20 cellular contexts compared by ENCODE assay signal in genomic region chr1:167198518-167199133, GRCh38. TPM values are rescaled to one million over a fixed set of nuclear protein-coding genes. Genes with fewer than 3 reads are reported as not detected.
DNase-seq lines count a peak whose midpoint lies in the region; TF ChIP-seq lines count a peak whose summit lies in the region.
"Had no signal": no experiment of that assay in that cellular context is flagged by ENCODE, and none has a peak within 500 bp of the region (broad histone marks: within the 10 kb centered on the region; RNA-seq: fewer than 3 reads in every experiment).

No MANE protein-coding gene starts in this region.

- H3K4me3 Mint-ChIP-seq in endodermal cell = no peak overlapping the region
- no peak overlapping the region for H3K4me3 Mint-ChIP-seq in neural progenitor cell
- H3K4me3 Mint-ChIP-seq in MCF 10A (ENCODE audit: unreplicated experiment) = no peak overlapping the region
- H3K4me3 Mint-ChIP-seq: activated CD8-positive, alpha-beta memory T cell treated with anti-CD3 and anti-CD28 coated beads, Interleukin-2, amount 10 ng/mL, durations not matched to agents 7 days and 5 days; naive thymus-derived CD8-positive, alpha-beta T cell; type B pancreatic cell had no signal

- H3K4me2 ChIP-seq in neural progenitor cell = peak overlapping the region; percentile 31

- no peaks in the 10 kb centered on the region for H3K27me3 ChIP-seq in endodermal cell (ENCODE audit: control insufficient read depth, insufficient read depth, low read length, poor library complexity, severe bottlenecking)
- no peaks in the 10 kb centered on the region for H3K27me3 ChIP-seq in neural progenitor cell
- H3K27me3 ChIP-seq: SJCRH30 had no signal

- H3K4me1 ChIP-seq in endodermal cell (ENCODE audit: control insufficient read depth, insufficient read depth, low read length) = peaks cover 15% of the 10 kb centered on the region
- H3K4me1 ChIP-seq in neural progenitor cell = peaks cover 23% of the 10 kb centered on the region
- H3K4me1 ChIP-seq: lower lobe of right lung, SJCRH30 had no signal

- POLR2A ChIA-PET in MCF 10A (lab: Yijun Ruan, JAX) = interaction anchor here (0.6 to 0.7 kb wide), 2 partner anchors 78 to 174 kb away, joined by 3 to 4 read pairs; no protein-coding TSS in a partner anchor

- H4K20me1 ChIP-seq in neural progenitor cell (ENCODE audit: low read depth) = no peaks in the 10 kb centered on the region

- H3K36me3 ChIP-seq in endodermal cell (ENCODE audit: control insufficient read depth, insufficient read depth, low read length) (no peaks in the 10 kb centered on the region), neural progenitor cell (no peaks in the 10 kb centered on the region)
- H3K36me3 ChIP-seq: lower lobe of right lung, SJCRH30 had no signal

- TF ChIP-seq CTCF in endodermal cell (conservative IDR thresholded peaks at IDR 0.05) (no peak), neural progenitor cell (IDR thresholded peaks at IDR 0.05) (no peak), GM13977 (IDR thresholded peaks at IDR 0.05; ENCODE audit: extremely low read depth, insufficient read depth, missing control alignments) (no peak), MCF 10A (IDR thresholded peaks at IDR 0.05; ENCODE audit: unreplicated experiment) (no peak)

- H3K27ac ChIP-seq in endodermal cell (ENCODE audit: low read depth, low read length) (peak overlapping the region; percentile 31), neural progenitor cell (no peak overlapping the region)
- H3K27ac ChIP-seq: lower lobe of right lung, SJCRH30 had no signal

- peaks cover 29% of the 10 kb centered on the region for H3K4me1 Mint-ChIP-seq in endodermal cell
- H3K4me1 Mint-ChIP-seq in neural progenitor cell = peaks cover 43% of the 10 kb centered on the region
- peaks cover 15% of the 10 kb centered on the region for H3K4me1 Mint-ChIP-seq in MCF 10A (ENCODE audit: insufficient read depth, unreplicated experiment)
- H3K4me1 Mint-ChIP-seq: activated CD8-positive, alpha-beta memory T cell treated with anti-CD3 and anti-CD28 coated beads, Interleukin-2, amount 10 ng/mL, durations not matched to agents 7 days and 5 days had no signal

- no peak overlapping the region for H3K4me3 ChIP-seq in endodermal cell (ENCODE audit: low read length)
- H3K4me3 ChIP-seq in neural progenitor cell = no peak overlapping the region
- H3K4me3 ChIP-seq: GM12878, lower lobe of right lung, SJCRH30 had no signal

- no peak overlapping the region for H2AFZ ChIP-seq in neural progenitor cell (replicated peaks)

- BruUV-seq in MCF 10A (replicated peaks; lab: Mats Ljungman, UMichigan) = no TSS peak

- WGBS in endodermal cell (ENCODE audit: insufficient coverage in 1 of 2, insufficient read length in 1 of 2), 2 experiments = 60 to 69% methylated on average over 4 to 5 of the region's 5 CpGs

- no peaks in the 10 kb centered on the region for H3K79me2 ChIP-seq in neural progenitor cell (ENCODE audit: low read depth)

- H3K36me3 Mint-ChIP-seq in endodermal cell (ENCODE audit: low read depth) = no peaks in the 10 kb centered on the region
- H3K36me3 Mint-ChIP-seq in neural progenitor cell = peaks cover 2% of the 10 kb centered on the region
- no peaks in the 10 kb centered on the region for H3K36me3 Mint-ChIP-seq in MCF 10A (ENCODE audit: insufficient read depth, unreplicated experiment)
- H3K36me3 Mint-ChIP-seq: activated CD8-positive, alpha-beta memory T cell treated with anti-CD3 and anti-CD28 coated beads, Interleukin-2, amount 10 ng/mL, durations not matched to agents 7 days and 5 days; type B pancreatic cell had no signal

- peaks cover 4% of the 10 kb centered on the region for H3K9me3 Mint-ChIP-seq in endodermal cell
- H3K9me3 Mint-ChIP-seq in neural progenitor cell = peaks cover 4% of the 10 kb centered on the region
- H3K9me3 Mint-ChIP-seq in MCF 10A (ENCODE audit: unreplicated experiment) = no peaks in the 10 kb centered on the region
- H3K9me3 Mint-ChIP-seq: type B pancreatic cell had no signal

- H3K27me3 Mint-ChIP-seq in endodermal cell (ENCODE audit: insufficient read depth) (no peaks in the 10 kb centered on the region), neural progenitor cell (ENCODE audit: insufficient read depth, low read depth) (peaks cover 3% of the 10 kb centered on the region), MCF 10A (ENCODE audit: insufficient read depth, unreplicated experiment) (no peaks in the 10 kb centered on the region)
- H3K27me3 Mint-ChIP-seq: activated CD8-positive, alpha-beta memory T cell treated with anti-CD3 and anti-CD28 coated beads, Interleukin-2, amount 10 ng/mL, durations not matched to agents 7 days and 5 days; naive thymus-derived CD8-positive, alpha-beta T cell; type B pancreatic cell had no signal

- DNase-seq in NCI-H1417 (lab: John Stamatoyannopoulos, UW) (peak; percentile 34 to 83 (median 52)), NCI-H1417 treated with DMSO at 0.1 percent for 48 hours (lab: John Stamatoyannopoulos, UW) (no peak), NCI-H2227 (lab: John Stamatoyannopoulos, UW; ENCODE audit: unreplicated experiment) (peak; percentile 85), endodermal cell (peak; percentile 67), neural progenitor cell (ENCODE audit: low spot score) (peak; percentile 71), GM13977 (ENCODE audit: low spot score) (no peak), HuH-7 (ENCODE audit: low spot score) (no peak), MCF 10A (ENCODE audit: unreplicated experiment) (no peak)
- DNase-seq: activated CD4-positive, alpha-beta T cell treated with anti-CD3 and anti-CD28 coated beads for 1 hour; activated CD8-positive, alpha-beta memory T cell treated with anti-CD3 and anti-CD28 coated beads, Interleukin-2, amount 10 ng/mL, durations not matched to agents 7 days and 5 days; activated gamma-delta T cell; foreskin fibroblast; GOT3; lower lobe of right lung; naive thymus-derived CD8-positive, alpha-beta T cell; NCI-H2029; SJCRH30; stimulated activated naive CD4-positive, alpha-beta T cell had no signal

- CTCF ChIA-PET in MCF 10A (lab: Yijun Ruan, JAX) = interaction anchor here (0.6 to 1.6 kb wide), 5 partner anchors 9 to 224 kb away, joined by 3 to 11 read pairs (median 3); partner anchors contain the start of gene POU2F1

- H3K9ac ChIP-seq in endodermal cell (ENCODE audit: extremely low read depth, low read length, poor library complexity, severe bottlenecking) = no peak overlapping the region
- no peak overlapping the region for H3K9ac ChIP-seq in neural progenitor cell

- H3K9me3 ChIP-seq in endodermal cell (ENCODE audit: control insufficient read depth, low read length) (no peaks in the 10 kb centered on the region), neural progenitor cell (ENCODE audit: low read depth) (no peaks in the 10 kb centered on the region)
- H3K9me3 ChIP-seq: lower lobe of right lung, SJCRH30 had no signal

- H3K27ac Mint-ChIP-seq in endodermal cell (peak overlapping the region; percentile 72), neural progenitor cell (peak overlapping the region; percentile 83), MCF 10A (ENCODE audit: low read depth, unreplicated experiment) (no peak overlapping the region)
- H3K27ac Mint-ChIP-seq: activated CD8-positive, alpha-beta memory T cell treated with anti-CD3 and anti-CD28 coated beads, Interleukin-2, amount 10 ng/mL, durations not matched to agents 7 days and 5 days; naive thymus-derived CD8-positive, alpha-beta T cell; type B pancreatic cell had no signal

- H3F3A ChIP-seq in neural progenitor cell (ENCODE audit: low read depth) = peaks cover 5% of the 10 kb centered on the region

- intact Hi-C loops in MCF 10A (cut with micrococcal nuclease) = no loop called here

- in situ Hi-C loops in GM13977 (cut with MboI; ENCODE audit: low pct_unique_long_range_greater_than_20kb, low sequenced_read_pairs, unreplicated experiment) = no loop called here

RNA-seq across cellular contexts. Expression of gene POU2F1, which starts 22.1 kb away (rescaled TPM):
- 10 to 100 TPM; 48.6 to 49.4 TPM for total RNA-seq in endodermal cell
- 12.1 TPM for polyA plus RNA-seq in endodermal cell (2013, experiment 1 of 2)
- 15.6 TPM for polyA plus RNA-seq in endodermal cell (2013, experiment 2 of 2)
- total RNA-seq in neural progenitor cell (ENCODE audit: low replicate concordance) = 48.1 and 68.0 TPM in 2 replicates
- total RNA-seq in MCF 10A (2022) = 11.6 and 16.7 TPM in 2 replicates

Comparison
In these comparisons a context has a peak if more than half of its experiments do, and no peak if none do; other contexts are left out.
1. DNase-seq: peak in NCI-H1417 (3 of 3), NCI-H2227 (single experiment), endodermal cell (single experiment) and neural progenitor cell (single experiment); none in NCI-H1417 treated with DMSO at 0.1 percent for 48 hours (single experiment), GM13977 (single experiment), HuH-7 (single experiment) and MCF 10A (single experiment).